Comparison of ENCODE assay signal across 24 cellular contexts in the genomic region with DNA sequence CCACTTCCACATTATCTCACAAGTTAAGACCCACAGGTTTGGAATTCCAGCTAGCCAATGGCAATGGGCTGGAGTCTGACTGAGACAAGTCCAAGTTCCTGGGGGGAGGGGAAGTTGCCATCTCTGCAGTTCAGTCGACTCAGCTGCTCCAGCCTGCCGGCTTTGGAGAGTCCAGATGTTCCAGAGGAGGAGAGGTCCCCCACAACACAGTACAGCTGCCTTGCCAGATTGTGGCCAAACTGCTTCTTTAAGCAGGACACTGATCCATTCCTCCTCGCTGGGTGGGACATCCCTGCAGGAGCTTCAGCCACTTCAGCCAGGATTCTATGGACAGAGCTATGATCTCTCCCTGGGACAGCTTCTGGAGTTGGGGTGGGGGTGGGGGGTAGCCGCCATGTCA.
"Had no signal": no experiment of that assay in that cellular context is flagged by ENCODE, and none has a peak within 500 bp of the region (broad histone marks: within the 10 kb centered on the region; RNA-seq: fewer than 3 reads in every experiment).

No MANE protein-coding gene starts in this region.

- H3K9me3 ChIP-seq: left ventricle myocardium inferior, mucosa of descending colon, pancreas, prostate gland, spleen, suprapubic skin, thoracic aorta, upper lobe of right lung had no signal

- FAIRE-seq: pancreas, small intestine, urothelium cell line had no signal

- DNase-seq: hypothalamus; islet precursor cell; left ventricle myocardium inferior; midbrain; mucosa of descending colon; naive thymus-derived CD4-positive, alpha-beta T cell; retina; right cardiac atrium; small intestine; spleen; stimulated activated CD4-positive, alpha-beta T cell treated with anti-CD3 and anti-CD28 coated beads, Interleukin-4, amount 100 ng/mL, for 24 hours; stimulated activated naive CD4-positive, alpha-beta T cell; tibial artery; trophoblast cell; upper lobe of right lung had no signal

- H3K36me3 ChIP-seq: left ventricle myocardium inferior, pancreas, prostate gland, spleen, suprapubic skin, thoracic aorta, tibial artery, upper lobe of right lung had no signal

- H3K4me1 ChIP-seq: left ventricle myocardium inferior, pancreas, prostate gland, spleen, suprapubic skin, tibial artery, upper lobe of right lung had no signal

- ATAC-seq: mucosa of descending colon; naive thymus-derived CD4-positive, alpha-beta T cell; natural killer cell treated with Interleukin-12 subunit alpha and Interleukin-12 subunit beta and Interleukin-15 and Interleukin-18, amount 100 ng/mL, for 72 hours; pancreas; right cardiac atrium; sciatic nerve; stimulated activated effector memory CD8-positive, alpha-beta T cell treated with anti-CD3 and anti-CD28 coated beads, Interleukin-12 subunit alpha, Interleukin-12 subunit beta, amount 100 ng/mL, for 72 hours; upper lobe of right lung had no signal

- H3K27me3 ChIP-seq: pancreas, suprapubic skin, tibial artery, upper lobe of right lung had no signal

- H3K27ac ChIP-seq: left ventricle myocardium inferior, pancreas, prostate gland, spleen, suprapubic skin, thoracic aorta, tibial artery, upper lobe of right lung had no signal

- H3K4me3 ChIP-seq: left ventricle myocardium inferior, lung, mucosa of descending colon, pancreas, prostate gland, spleen, suprapubic skin, thoracic aorta, tibial artery, upper lobe of right lung had no signal
